8 cellular contexts compared by ENCODE assay signal in the genomic region with DNA sequence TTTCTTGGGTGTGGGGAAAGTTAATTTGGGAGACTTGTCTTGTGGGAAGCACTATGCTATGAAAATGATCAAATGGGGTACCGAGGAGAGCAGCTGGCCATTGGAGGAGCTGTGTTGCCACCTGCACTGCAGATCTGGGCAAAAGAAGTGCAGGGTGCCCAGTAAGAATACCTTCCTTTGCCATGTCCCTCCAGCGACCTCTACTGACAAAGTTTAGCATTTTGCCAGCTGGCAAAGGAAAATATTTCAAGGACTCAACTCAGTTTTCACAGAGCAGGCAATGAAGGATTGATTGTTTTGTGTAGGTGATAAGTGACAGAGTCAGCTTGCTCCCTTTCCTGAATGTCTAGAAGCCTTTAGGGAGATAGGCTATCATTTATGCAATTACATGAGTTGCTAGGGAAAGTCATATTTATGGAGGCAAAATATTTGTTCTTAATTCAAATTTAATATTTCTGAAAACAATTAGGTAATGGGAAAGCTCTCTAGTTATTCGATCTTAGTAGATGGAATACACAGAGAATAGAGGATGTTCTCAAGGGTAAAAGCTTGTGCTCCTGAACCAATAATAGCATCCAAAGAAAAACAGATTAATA.
DNase-seq lines count a peak whose midpoint lies in the region; ATAC-seq and TF ChIP-seq lines count a peak whose summit lies in the region.

No MANE protein-coding gene starts in this region.

- no peak overlapping the region for H3K9ac ChIP-seq in HCT116 (ENCODE audit: low read length)

- H3K4me3 Mint-ChIP-seq in type B pancreatic cell = no peak overlapping the region

- no TSS peak for BruUV-seq in HCT116 (replicated peaks; lab: Mats Ljungman, UMichigan)

- H3K27ac ChIP-seq in HCT116 (ENCODE audit: low read depth, low read length) = no peak overlapping the region

- H3K9me3 Mint-ChIP-seq in type B pancreatic cell = peaks cover 4% of the 10 kb centered on the region

- no peaks in the 10 kb centered on the region for H3K79me2 ChIP-seq in HCT116 (ENCODE audit: insufficient read depth, low read length)

- H3K4me3 ChIP-seq in HCT116 (replicated peaks in 1 of 2; ENCODE audit: low read depth in 1 of 2, low read length in 2 of 2) = no peak overlapping the region

- no peaks in the 10 kb centered on the region for H3K36me3 Mint-ChIP-seq in type B pancreatic cell

- TF ChIP-seq CTCF in HCT116 (IDR thresholded peaks at IDR 0.05 in 2 of 3, conservative IDR thresholded peaks at IDR 0.05 in 1 of 3; ENCODE audit: borderline replicate concordance in 1 of 3, insufficient read depth in 1 of 3, low read depth in 2 of 3, low read length in 2 of 3) (peak; percentile 56 to 71 (median 64); a peak in 5 of 6 replicates), type B pancreatic cell (conservative IDR thresholded peaks at IDR 0.05) (peak; percentile 61)

- CTCF ChIA-PET in HCT116 (lab: Charles Lee) = interaction anchor here (1.0 to 1.8 kb wide), 4 partner anchors 77 to 322 kb away, joined by 3 to 20 read pairs (median 4); no protein-coding TSS in a partner anchor

- TF ChIP-seq RAD21 in HCT116 (IDR thresholded peaks at IDR 0.05; ENCODE audit: low read depth) = peak; percentile 73

- no peaks in the 10 kb centered on the region for H3K27me3 Mint-ChIP-seq in type B pancreatic cell

- no peaks in the 10 kb centered on the region for H3K27me3 ChIP-seq in HCT116 (ENCODE audit: insufficient read depth, low read length)

- peaks cover 0 to under 1% of the 10 kb centered on the region in 2 experiments; a peak in 1 of 4 replicates for H3K4me1 ChIP-seq in HCT116 (ENCODE audit: control insufficient read depth in 1 of 2, insufficient read depth in 2 of 2, low read length in 2 of 2)

- DNase-seq in DMS53 (lab: John Stamatoyannopoulos, UW) (peak; percentile 82), HCT116 (ENCODE audit: low read depth, low spot score) (peak; percentile 24), SHP77 treated with DMSO at 0.1 percent for 48 hours (lab: John Stamatoyannopoulos, UW) (peak; percentile 28), fibroblast of the conjunctiva (ENCODE audit: low read depth) (peak; percentile 26), type B pancreatic cell (ENCODE audit: extremely low spot score, unreplicated experiment) (no peak), cortex of kidney (lab: John Stamatoyannopoulos, UW) (no peak)

- peak; percentile 73 for ATAC-seq in HCT116
- no peak for ATAC-seq in GM19397 (IDR thresholded peaks at IDR 0.05; ENCODE audit: unreplicated experiment)
- no peak for ATAC-seq in GM21447 (IDR thresholded peaks at IDR 0.05; ENCODE audit: unreplicated experiment)

- no peak overlapping the region for H3K27ac Mint-ChIP-seq in type B pancreatic cell

- no peak for TF ChIP-seq POLR2A in HCT116 (IDR thresholded peaks at IDR 0.05; ENCODE audit: borderline replicate concordance, extremely low read depth, insufficient read depth, insufficient read length)

- H3K36me3 ChIP-seq in HCT116 (ENCODE audit: control insufficient read depth in 1 of 2, insufficient read depth in 2 of 2, low read length in 2 of 2) = no peaks in the 10 kb centered on the region

- H3K9me2 ChIP-seq in HCT116 (ENCODE audit: insufficient read depth) = no peaks in the 10 kb centered on the region

- no peaks in the 10 kb centered on the region for H3K9me3 ChIP-seq in HCT116 (ENCODE audit: control insufficient read depth in 1 of 2, insufficient read depth in 1 of 2, low read depth in 1 of 2, low read length in 2 of 2)

- no peaks in the 10 kb centered on the region; the same call in 1 of the 2 replicates for H4K20me1 ChIP-seq in HCT116 (ENCODE audit: insufficient read depth)

- no peak overlapping the region for H3K4me2 ChIP-seq in HCT116 (ENCODE audit: low read length)

- H2AFZ ChIP-seq in HCT116 (ENCODE audit: low read depth, low read length, poor library complexity, severe bottlenecking) = no peak overlapping the region

- no peaks in the 10 kb centered on the region for H3K4me1 Mint-ChIP-seq in type B pancreatic cell (ENCODE audit: unreplicated experiment)

- RAD21 ChIA-PET in HCT116 (lab: Charles Lee; ENCODE audit: low non-redundant PET in 1 of 2, low total read pairs in 2 of 2, uncharacterized antibody in 2 of 2, unreplicated experiment in 2 of 2) = interaction anchor here in 1 of 2 experiments (1.1 kb wide), 1 partner anchor 236 kb away, joined by 6 read pairs; no protein-coding TSS in a partner anchor

- POLR2A ChIA-PET in HCT116 (lab: Charles Lee) = no interaction called here

- intact Hi-C loops in HCT116 (cut with micrococcal nuclease) = no loop called here

TF ChIP-seq in HCT116, 20 proteins besides CTCF, POLR2A, EP300 and RAD21:
- TF ChIP-seq CBX3 (IDR thresholded peaks at IDR 0.05; ENCODE audit: low read depth) = peak; percentile 30; the same call in 1 of the 2 replicates
- TF ChIP-seq YY1 (IDR thresholded peaks at IDR 0.05; ENCODE audit: extremely low read depth, insufficient replicate concordance, low read depth, low read length) = no peak
- no peak for TF ChIP-seq FOSL1 (IDR thresholded peaks at IDR 0.05; ENCODE audit: low read depth)
- no peak for TF ChIP-seq ZNF274 (IDR thresholded peaks at IDR 0.05; ENCODE audit: low read depth, low read length)

Comparison
In these comparisons a context has a peak if more than half of its experiments do, and no peak if none do; other contexts are left out.
1. DNase-seq: peak in DMS53 (single experiment), HCT116 (single experiment), SHP77 treated with DMSO at 0.1 percent for 48 hours (single experiment) and fibroblast of the conjunctiva (single experiment); none in type B pancreatic cell (single experiment) and cortex of kidney (single experiment).